8 cellular contexts compared by ENCODE assay signal in genomic region chr3:136818191-136818850, GRCh38. TPM values are rescaled to one million over a fixed set of nuclear protein-coding genes. Genes with fewer than 3 reads are reported as not detected.
DNase-seq lines count a peak whose midpoint lies in the region; ATAC-seq and TF ChIP-seq lines count a peak whose summit lies in the region.

No MANE protein-coding gene starts in this region.

- H3K4me1 ChIP-seq in naive thymus-derived CD4-positive, alpha-beta T cell (ENCODE audit: control insufficient read depth in 2 of 2, insufficient read depth in 2 of 2, low read length in 2 of 2): peaks cover 6 to 10% of the 10 kb centered on the region in 2 donors
- H3K4me1 ChIP-seq in tibial artery: peaks cover 0 to 24% (median 16%) of the 10 kb centered on the region in 4 donors

- POLR2A ChIA-PET in naive thymus-derived CD4-positive, alpha-beta T cell (lab: Charles Lee): no interaction called here

- H3K27ac Mint-ChIP-seq in naive thymus-derived CD4-positive, alpha-beta T cell: peak overlapping the region in 1 of 9 donors; percentile 52

- DNase-seq in activated CD4-positive, alpha-beta T cell treated with anti-CD3 and anti-CD28 coated beads for 4 hours: peak; percentile 32 to 33
- no peak for DNase-seq in activated CD4-positive, alpha-beta T cell treated with anti-CD3 and anti-CD28 coated beads, Interleukin-2, amount 50 U/mL, for 1 hour
- peak; percentile 96 for DNase-seq in NCI-H146 treated with DMSO at 0.1 percent for 48 hours (lab: John Stamatoyannopoulos, UW; ENCODE audit: unreplicated experiment)
- peak; percentile 65 for DNase-seq in activated CD8-positive, alpha-beta memory T cell treated with anti-CD3 and anti-CD28 coated beads, Interleukin-2, amount 50 U/mL, for 48 hours
- peak; percentile 96 for DNase-seq in fibroblast of mammary gland (ENCODE audit: low read depth)
- peak in 3 of 9 donors; percentile 1 to 46 (median 4) for DNase-seq in naive thymus-derived CD4-positive, alpha-beta T cell
- peak; percentile 60 to 66 for DNase-seq in tibial artery

- peaks cover 0 to 7% (median 5%) of the 10 kb centered on the region in 5 donors for H3K36me3 Mint-ChIP-seq in naive thymus-derived CD4-positive, alpha-beta T cell

- peaks cover 4 to 11% (median 7%) of the 10 kb centered on the region in 11 donors for H3K9me3 Mint-ChIP-seq in naive thymus-derived CD4-positive, alpha-beta T cell

- peak overlapping the region; percentile 63 for H3K4me3 ChIP-seq in fibroblast of mammary gland (ENCODE audit: control insufficient read depth, low read depth, low read length)
- peak overlapping the region; percentile 44 for H3K4me3 ChIP-seq in naive thymus-derived CD4-positive, alpha-beta T cell (ENCODE audit: low read length)
- peak overlapping the region; percentile 60 to 74 for H3K4me3 ChIP-seq in tibial artery

- H3K4me3 Mint-ChIP-seq in naive thymus-derived CD4-positive, alpha-beta T cell: peak overlapping the region; percentile 77 to 94 (median 84)

- no peaks in the 10 kb centered on the region for H3K9me3 ChIP-seq in naive thymus-derived CD4-positive, alpha-beta T cell (ENCODE audit: control insufficient read depth in 2 of 3, low read length in 3 of 3)
- no peaks in the 10 kb centered on the region for H3K9me3 ChIP-seq in tibial artery

- peaks cover 0 to 3% of the 10 kb centered on the region in 2 donors for H3K27me3 ChIP-seq in naive thymus-derived CD4-positive, alpha-beta T cell (ENCODE audit: control insufficient read depth in 2 of 2, insufficient read depth in 2 of 2, low read length in 2 of 2)
- peaks cover 0 to 12% of the 10 kb centered on the region in 2 donors for H3K27me3 ChIP-seq in tibial artery

- TF ChIP-seq CTCF in fibroblast of mammary gland (conservative IDR thresholded peaks at IDR 0.05; ENCODE audit: control insufficient read depth, insufficient read depth, low read depth, low read length): peak; percentile 42
- no peak for TF ChIP-seq CTCF in tibial artery (IDR thresholded peaks at IDR 0.05)

- no peaks in the 10 kb centered on the region for H3K36me3 ChIP-seq in naive thymus-derived CD4-positive, alpha-beta T cell (ENCODE audit: control insufficient read depth in 2 of 3, insufficient read depth in 3 of 3, low read length in 3 of 3)
- H3K36me3 ChIP-seq in tibial artery: no peaks in the 10 kb centered on the region

- ATAC-seq in naive thymus-derived CD4-positive, alpha-beta T cell: peak; percentile 48
- ATAC-seq in GM18517 (IDR thresholded peaks at IDR 0.05; ENCODE audit: unreplicated experiment): no peak

- CTCF ChIA-PET in naive thymus-derived CD4-positive, alpha-beta T cell (lab: Charles Lee): no interaction called here

- H3K27me3 Mint-ChIP-seq in naive thymus-derived CD4-positive, alpha-beta T cell: peaks cover 47 to 62% (median 53%) of the 10 kb centered on the region in 5 donors

- intact Hi-C loops in naive thymus-derived CD4-positive, alpha-beta T cell (cut with micrococcal nuclease): loop anchor here in 1 of 2 donors (1.0 kb wide), 2 partner anchors 44 to 66 kb away; partner anchors contain the start of genes NCK1 and STAG1
- intact Hi-C loops in tibial artery (cut with DNase I; ENCODE audit: low total_unique reads): no loop called here

- no peak overlapping the region for H3K27ac ChIP-seq in naive thymus-derived CD4-positive, alpha-beta T cell (ENCODE audit: low read depth, low read length)
- H3K27ac ChIP-seq in tibial artery: peak overlapping the region; percentile 70 to 73

- peaks cover 10 to 23% (median 19%) of the 10 kb centered on the region in 7 donors for H3K4me1 Mint-ChIP-seq in naive thymus-derived CD4-positive, alpha-beta T cell

RNA-seq across cellular contexts. Expression of gene SLC35G2, which starts 0.6 kb away (rescaled TPM):
- under 1 TPM in 1 of 5 experiments, not detected in 4; 0.60 TPM for total RNA-seq in naive thymus-derived CD4-positive, alpha-beta T cell
- polyA plus RNA-seq in naive thymus-derived CD4-positive, alpha-beta T cell: under 1 TPM in 1 of 2 donors, not detected in 1; 0.10 TPM

RNA-seq across cellular contexts. Expression of gene NCK1, which starts 43.7 kb away (rescaled TPM):
- total RNA-seq in naive thymus-derived CD4-positive, alpha-beta T cell: 10 to 100 TPM; 41.1 to 59.6 (median 47.3) TPM
- polyA plus RNA-seq in naive thymus-derived CD4-positive, alpha-beta T cell: 10 to 100 TPM; 39.1 to 51.4 TPM
